27 cellular contexts compared by ENCODE assay signal in genomic region chr9:134427153-134427782, GRCh38.
"Had no signal": no experiment of that assay in that cellular context is flagged by ENCODE, and none has a peak within 500 bp of the region (broad histone marks: within the 10 kb centered on the region; RNA-seq: fewer than 3 reads in every experiment).

No MANE protein-coding gene starts in this region.

- H2AFZ ChIP-seq: hepatocyte, neural progenitor cell had no signal

- H3K4me3 ChIP-seq: gastroesophageal sphincter, heart left ventricle, hepatocyte, left lung, neural progenitor cell, ovary, psoas muscle, skin epidermis, spleen, suprapubic skin, transverse colon, vagina had no signal

- DNase-seq: cortex of kidney; effector memory CD8-positive, alpha-beta T cell; foreskin fibroblast; heart left ventricle; left cardiac atrium; left lung; mesendoderm; midbrain; naive thymus-derived CD4-positive, alpha-beta T cell; occipital lobe; ovary; posterior cingulate gyrus; psoas muscle; right cardiac atrium; spleen; stimulated activated CD4-positive, alpha-beta T cell treated with anti-CD3 and anti-CD28 coated beads, Interleukin-15, amount 100 ng/mL, for 24 hours; stimulated activated CD4-positive, alpha-beta T cell treated with anti-CD3 and anti-CD28 coated beads, Interleukin-2, amount 100 ng/mL, for 48 hours; stimulated activated naive CD4-positive, alpha-beta T cell; stimulated activated naive CD8-positive, alpha-beta T cell treated with anti-CD3 and anti-CD28 coated beads, Interleukin-15, amount 100 ng/mL, for 72 hours; transverse colon had no signal

- H3K9me3 ChIP-seq: gastroesophageal sphincter, heart left ventricle, left lung, ovary, psoas muscle, spleen, suprapubic skin, transverse colon, vagina had no signal

- H3K36me3 ChIP-seq: neural progenitor cell, ovary had no signal

- H3K4me2 ChIP-seq: hepatocyte, neural progenitor cell had no signal

- H3K4me1 ChIP-seq: neural progenitor cell had no signal

- H3K9ac ChIP-seq: neural progenitor cell had no signal

- H3K27ac ChIP-seq: heart left ventricle, hepatocyte, left lung, neural progenitor cell, psoas muscle, spleen, suprapubic skin, transverse colon had no signal

- FAIRE-seq: islet of Langerhans had no signal

- H3K79me2 ChIP-seq: hepatocyte had no signal

- H3K27me3 ChIP-seq: gastroesophageal sphincter, heart left ventricle, hepatocyte, left lung, neural progenitor cell, ovary, spleen, suprapubic skin, transverse colon, vagina had no signal
